24 cellular contexts compared by ENCODE assay signal in the genomic region with DNA sequence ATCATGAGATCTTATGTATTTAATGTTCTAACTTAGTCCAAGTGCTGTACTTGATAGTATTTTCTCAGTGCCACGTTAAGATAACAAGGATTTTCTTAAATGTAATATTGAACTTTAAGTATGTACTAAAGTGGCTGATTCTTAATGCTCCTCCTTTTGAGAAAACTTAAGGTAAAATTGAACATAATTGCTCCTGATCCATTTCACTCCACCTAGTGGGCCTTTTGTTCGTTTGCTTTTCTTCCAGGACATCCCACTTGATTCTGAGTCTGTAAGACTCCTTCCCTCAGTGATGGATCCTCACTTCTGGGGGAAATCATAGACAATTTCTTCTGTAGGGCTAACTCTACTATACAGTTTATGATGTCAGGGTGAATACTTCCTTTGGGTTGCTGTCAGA.
DNase-seq lines count a peak whose midpoint lies in the region; ATAC-seq and TF ChIP-seq lines count a peak whose summit lies in the region.
"Had no signal": no experiment of that assay in that cellular context is flagged by ENCODE, and none has a peak within 500 bp of the region (broad histone marks: within the 10 kb centered on the region; RNA-seq: fewer than 3 reads in every experiment).

No MANE protein-coding gene starts in this region.

- peak; percentile 9 for DNase-seq in MCF 10A (ENCODE audit: unreplicated experiment)
- DNase-seq in breast epithelium (ENCODE audit: low spot score in 2 of 2): no peak
- no peak for DNase-seq in epithelial cell of esophagus (ENCODE audit: low read depth)
- DNase-seq in retinal pigment epithelial cell (ENCODE audit: low read depth): no peak
- DNase-seq in GM13977 (ENCODE audit: low spot score): no peak
- DNase-seq in foreskin melanocyte: no peak
- DNase-seq: activated CD4-positive, alpha-beta T cell treated with anti-CD3 and anti-CD28 coated beads, Interleukin-2, amount 10 ng/mL, durations not matched to agents 7 days and 5 days; HCEC 1CT; immature natural killer cell; left lung; NCI-H1694 treated with DMSO at 0.1 percent for 48 hours; NCI-H2227 treated with DMSO at 0.1 percent for 48 hours; PC-9; SIG-M5; WERI-Rb-1 had no signal

- H3K4me2 ChIP-seq in SU-DHL-6 (ENCODE audit: low read depth, low read length, poor library complexity, severe bottlenecking): peak overlapping the region; percentile 61
- H3K4me2 ChIP-seq: A549, KMS-11, PC-9 had no signal

- in situ Hi-C loops in GM13977 (cut with MboI; ENCODE audit: low pct_unique_long_range_greater_than_20kb, low sequenced_read_pairs, unreplicated experiment): no loop called here

- no peak overlapping the region for H3K4me3 ChIP-seq in breast epithelium
- H3K4me3 ChIP-seq in SU-DHL-6 (ENCODE audit: insufficient read depth, low read length, poor library complexity, severe bottlenecking): no peak overlapping the region
- no peak overlapping the region for H3K4me3 ChIP-seq in epithelial cell of esophagus (ENCODE audit: low read length)
- H3K4me3 ChIP-seq in retinal pigment epithelial cell (ENCODE audit: low read length): no peak overlapping the region
- H3K4me3 ChIP-seq: A549, coronary artery, left lung, PC-9 had no signal

- no peaks in the 10 kb centered on the region for H4K20me1 ChIP-seq in SU-DHL-6 (ENCODE audit: low read depth, low read length)

- peaks cover 49% of the 10 kb centered on the region for H3F3A ChIP-seq in SU-DHL-6 (ENCODE audit: insufficient read depth)

- no peak for TF ChIP-seq POLR2A in breast epithelium (IDR thresholded peaks at IDR 0.05)

- H3K27me3 ChIP-seq in breast epithelium: no peaks in the 10 kb centered on the region
- no peaks in the 10 kb centered on the region for H3K27me3 ChIP-seq in SU-DHL-6 (ENCODE audit: low read length)
- H3K27me3 ChIP-seq: left lung had no signal

- H3K27ac Mint-ChIP-seq in MCF 10A (ENCODE audit: low read depth, unreplicated experiment): no peak overlapping the region
- H3K27ac Mint-ChIP-seq: activated CD4-positive, alpha-beta T cell treated with anti-CD3 and anti-CD28 coated beads, Interleukin-2, amount 10 ng/mL, durations not matched to agents 7 days and 5 days; activated naive CD4-positive, alpha-beta T cell treated with anti-CD3 and anti-CD28 coated beads, Interleukin-2, amount 50 U/mL, for 72 hours; activated T-helper 1 cell treated with anti-CD3 and anti-CD28 coated beads, Interleukin-12 subunit alpha, Interleukin-12 subunit beta, Interleukin-2, Interleukin-4 antibody, amounts not matched to agents 30 ng/mL and 10 ng/mL and 1 ng/mL, durations not matched to agents 14 hours and 24 hours and 36 hours; immature natural killer cell; nephron; type B pancreatic cell had no signal

- H3K4me3 Mint-ChIP-seq in MCF 10A (ENCODE audit: unreplicated experiment): no peak overlapping the region
- H3K4me3 Mint-ChIP-seq: activated CD4-positive, alpha-beta T cell treated with anti-CD3 and anti-CD28 coated beads, Interleukin-2, amount 10 ng/mL, durations not matched to agents 7 days and 5 days; activated T-helper 1 cell treated with anti-CD3 and anti-CD28 coated beads, Interleukin-12 subunit alpha, Interleukin-12 subunit beta, Interleukin-2, Interleukin-4 antibody, amounts not matched to agents 30 ng/mL and 10 ng/mL and 1 ng/mL, durations not matched to agents 14 hours and 24 hours and 36 hours; immature natural killer cell; nephron; type B pancreatic cell had no signal

- POLR2A ChIA-PET in MCF 10A (lab: Yijun Ruan, JAX): no interaction called here

- H3K36me3 ChIP-seq in breast epithelium (no peaks in the 10 kb centered on the region), SU-DHL-6 (ENCODE audit: low read length) (peaks cover 13% of the 10 kb centered on the region)
- H3K36me3 ChIP-seq: left lung, WERI-Rb-1 had no signal

- TF ChIP-seq CTCF in MCF 10A (IDR thresholded peaks at IDR 0.05; ENCODE audit: unreplicated experiment) (no peak), breast epithelium (IDR thresholded peaks at IDR 0.05) (no peak), SU-DHL-6 (IDR thresholded peaks at IDR 0.05; ENCODE audit: insufficient read depth, low read length, poor library complexity, severe bottlenecking) (no peak), epithelial cell of esophagus (IDR thresholded peaks at IDR 0.05; ENCODE audit: insufficient read depth, low read depth, low read length, missing control alignments) (peak; percentile 22), retinal pigment epithelial cell (conservative IDR thresholded peaks at IDR 0.05; ENCODE audit: low read depth, low read length) (peak; percentile 46), GM13977 (IDR thresholded peaks at IDR 0.05; ENCODE audit: extremely low read depth, insufficient read depth, missing control alignments) (no peak)

- no peak for ATAC-seq in GM18517 (IDR thresholded peaks at IDR 0.05; ENCODE audit: unreplicated experiment)
- ATAC-seq: A549; activated naive CD4-positive, alpha-beta T cell treated with anti-CD3 and anti-CD28 coated beads, Interleukin-2, amount 50 U/mL, for 72 hours; left lung had no signal

- peak overlapping the region; percentile 45 for H3K9ac ChIP-seq in SU-DHL-6 (ENCODE audit: low read length)
- H3K9ac ChIP-seq: KMS-11 had no signal

- H3K4me1 Mint-ChIP-seq in MCF 10A (ENCODE audit: insufficient read depth, unreplicated experiment): no peaks in the 10 kb centered on the region
- H3K4me1 Mint-ChIP-seq: activated CD4-positive, alpha-beta T cell treated with anti-CD3 and anti-CD28 coated beads, Interleukin-2, amount 10 ng/mL, durations not matched to agents 7 days and 5 days; immature natural killer cell; nephron had no signal

- no peaks in the 10 kb centered on the region for H3K9me3 ChIP-seq in breast epithelium
- peaks cover 13% of the 10 kb centered on the region; the same call in 1 of the 2 replicates for H3K9me3 ChIP-seq in SU-DHL-6 (ENCODE audit: insufficient read depth, low read length)
- H3K9me3 ChIP-seq: A549 had no signal

- H3K27ac ChIP-seq in breast epithelium (no peak overlapping the region), SU-DHL-6 (ENCODE audit: low read depth, low read length) (peak overlapping the region; percentile 97)
- H3K27ac ChIP-seq: A549, coronary artery, KMS-11, left lung, PC-9, WERI-Rb-1 had no signal

- H3K9me3 Mint-ChIP-seq in MCF 10A (ENCODE audit: unreplicated experiment): no peaks in the 10 kb centered on the region
- H3K9me3 Mint-ChIP-seq: activated CD4-positive, alpha-beta T cell treated with anti-CD3 and anti-CD28 coated beads, Interleukin-2, amount 10 ng/mL, durations not matched to agents 7 days and 5 days; activated naive CD4-positive, alpha-beta T cell treated with anti-CD3 and anti-CD28 coated beads, Interleukin-2, amount 50 U/mL, for 72 hours; activated T-helper 1 cell treated with anti-CD3 and anti-CD28 coated beads, Interleukin-12 subunit alpha, Interleukin-12 subunit beta, Interleukin-2, Interleukin-4 antibody, amounts not matched to agents 30 ng/mL and 10 ng/mL and 1 ng/mL, durations not matched to agents 14 hours and 24 hours and 36 hours; immature natural killer cell; nephron; type B pancreatic cell had no signal

- CTCF ChIA-PET in MCF 10A (lab: Yijun Ruan, JAX): interaction anchor here (0.8 kb wide), 1 partner anchor 416 kb away, joined by 5 read pairs; no protein-coding TSS in a partner anchor

- no peaks in the 10 kb centered on the region for H3K4me1 ChIP-seq in breast epithelium
- H3K4me1 ChIP-seq: A549, left lung had no signal

- H3K9me2 ChIP-seq in SU-DHL-6 (replicated peaks; ENCODE audit: insufficient read depth, low read length): no peaks in the 10 kb centered on the region

- H3K79me2 ChIP-seq in SU-DHL-6 (ENCODE audit: insufficient read depth, low read length): no peaks in the 10 kb centered on the region

- BruUV-seq in MCF 10A (replicated peaks; lab: Mats Ljungman, UMichigan): no TSS peak

- no peaks in the 10 kb centered on the region for H3K27me3 Mint-ChIP-seq in MCF 10A (ENCODE audit: insufficient read depth, unreplicated experiment)
- H3K27me3 Mint-ChIP-seq: activated CD4-positive, alpha-beta T cell treated with anti-CD3 and anti-CD28 coated beads, Interleukin-2, amount 10 ng/mL, durations not matched to agents 7 days and 5 days; type B pancreatic cell had no signal

- intact Hi-C loops in MCF 10A (cut with micrococcal nuclease): no loop called here
- intact Hi-C loops in breast epithelium (cut with DNase I; ENCODE audit: low total_unique reads): no loop called here

- no peaks in the 10 kb centered on the region for H3K36me3 Mint-ChIP-seq in MCF 10A (ENCODE audit: insufficient read depth, unreplicated experiment)
- H3K36me3 Mint-ChIP-seq: activated naive CD4-positive, alpha-beta T cell treated with anti-CD3 and anti-CD28 coated beads, Interleukin-2, amount 50 U/mL, for 72 hours; immature natural killer cell; type B pancreatic cell had no signal

- H2AFZ ChIP-seq in SU-DHL-6 (ENCODE audit: low read depth, low read length, severe bottlenecking): peak overlapping the region; percentile 60
- H2AFZ ChIP-seq: PC-9 had no signal

Comparison
In these comparisons a context has a peak if more than half of its experiments do, and no peak if none do; other contexts are left out.
1. CTCF ChIP-seq: peak in epithelial cell of esophagus (single experiment) and retinal pigment epithelial cell (single experiment); none in MCF 10A (single experiment), breast epithelium (0 of 3), SU-DHL-6 (single experiment) and GM13977 (single experiment).